19 cellular contexts compared by ENCODE assay signal in the genomic region with DNA sequence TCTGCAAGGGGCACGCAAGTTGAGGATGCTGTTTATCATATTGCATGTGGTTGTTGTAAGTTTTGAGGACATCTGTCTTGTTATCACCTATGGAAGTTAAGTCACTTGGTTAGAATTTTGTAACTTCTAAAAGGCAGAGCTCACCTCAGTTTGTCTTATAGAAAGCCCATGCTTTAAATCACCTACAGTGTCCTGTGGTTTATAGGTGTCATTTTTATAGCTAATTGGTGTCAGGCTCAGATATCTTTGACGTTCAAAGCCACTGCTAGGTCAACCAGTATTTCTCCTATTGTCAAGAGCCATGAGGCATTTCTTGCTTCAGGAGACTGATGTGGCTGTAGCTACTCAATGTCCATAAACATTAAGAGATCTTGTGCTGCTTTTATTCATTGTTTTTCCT. TPM values are rescaled to one million over a fixed set of nuclear protein-coding genes. Genes with fewer than 3 reads are reported as not detected.
DNase-seq lines count a peak whose midpoint lies in the region; ATAC-seq and TF ChIP-seq lines count a peak whose summit lies in the region.
"Had no signal": no experiment of that assay in that cellular context is flagged by ENCODE, and none has a peak within 500 bp of the region (broad histone marks: within the 10 kb centered on the region; RNA-seq: fewer than 3 reads in every experiment).

No MANE protein-coding gene starts in this region.

- peaks cover 71% of the 10 kb centered on the region for H3K36me3 Mint-ChIP-seq in nephron (ENCODE audit: low read depth)

- POLR2A ChIA-PET in HEK293T (lab: Yijun Ruan, JAX) = interaction anchor here (1.3 kb wide), 1 partner anchor 14 kb away, joined by 3 read pairs; no protein-coding TSS in a partner anchor

- no peak overlapping the region for H3K4me3 Mint-ChIP-seq in nephron
- H3K4me3 Mint-ChIP-seq: CD8-positive, alpha-beta memory T cell had no signal

- DNase-seq in HEK293T (ENCODE audit: extremely low spot score) = no peak
- DNase-seq in ascending aorta (ENCODE audit: low spot score in 2 of 2) = no peak
- DNase-seq in tibial artery = no peak
- DNase-seq in HUDEP-2 (lab: John Stamatoyannopoulos, UW; ENCODE audit: unreplicated experiment in 76 of 76) = no peak
- no peak for DNase-seq in DMS114 treated with DMSO at 0.1 percent for 48 hours (lab: John Stamatoyannopoulos, UW; ENCODE audit: unreplicated experiment)
- DNase-seq: CD8-positive, alpha-beta memory T cell; DMS79 treated with DMSO at 0.1 percent for 48 hours; NCI-H1105; NCI-H1694; NCI-H226; NCI-H524; NCI-H82; OCI-M1; SHP77 treated with DMSO at 0.1 percent for 48 hours; SK-N-SH had no signal

- H3K27ac ChIP-seq in ascending aorta (peak overlapping the region; percentile 72 to 77), tibial artery (peak overlapping the region; percentile 60 to 70)
- H3K27ac ChIP-seq: BLaER1 treated with 17β-estradiol and CSF1 and Interleukin-3, amounts not matched to agents 10 nM and 100 nM had no signal

- CTCF ChIA-PET in HEK293T (lab: Yijun Ruan, JAX) = no interaction called here

- H3K4me1 ChIP-seq in ascending aorta (peaks cover 12 to 51% of the 10 kb centered on the region in 2 donors), tibial artery (peaks cover 0 to 53% (median 39%) of the 10 kb centered on the region in 4 donors)

- ATAC-seq in HG03280 (IDR thresholded peaks at IDR 0.05; ENCODE audit: unreplicated experiment) = no peak
- ATAC-seq: K562 had no signal

- H3K27me3 Mint-ChIP-seq in nephron (ENCODE audit: low read depth) = no peaks in the 10 kb centered on the region

- H3K9me3 ChIP-seq in ascending aorta (no peaks in the 10 kb centered on the region), tibial artery (no peaks in the 10 kb centered on the region)
- H3K9me3 ChIP-seq: BLaER1 treated with 17β-estradiol and CSF1 and Interleukin-3, amounts not matched to agents 10 nM and 100 nM; SK-N-SH had no signal

- intact Hi-C loops in ascending aorta (cut with DNase I) (no loop called here), tibial artery (cut with DNase I; ENCODE audit: low total_unique reads) (no loop called here)

- no peaks in the 10 kb centered on the region for H3K9me3 Mint-ChIP-seq in nephron
- H3K9me3 Mint-ChIP-seq: CD8-positive, alpha-beta memory T cell had no signal

- H3K4me3 ChIP-seq in ascending aorta (peak overlapping the region in 1 of 2 donors; percentile 9), tibial artery (no peak overlapping the region)
- H3K4me3 ChIP-seq: BLaER1 treated with 17β-estradiol and CSF1 and Interleukin-3, amounts not matched to agents 10 nM and 100 nM; K562 had no signal

- H3K27me3 ChIP-seq in ascending aorta (no peaks in the 10 kb centered on the region), tibial artery (no peaks in the 10 kb centered on the region)

- TF ChIP-seq CTCF in ascending aorta (IDR thresholded peaks at IDR 0.05) = no peak
- TF ChIP-seq CTCF in nephron (IDR thresholded peaks at IDR 0.05; ENCODE audit: unreplicated experiment in 3 of 3) = no peak
- no peak for TF ChIP-seq CTCF in tibial artery (IDR thresholded peaks at IDR 0.05)

- peaks cover 31% of the 10 kb centered on the region for H3K4me1 Mint-ChIP-seq in nephron

- H3K27ac Mint-ChIP-seq in nephron = peak overlapping the region; percentile 13 to 52 (median 41)
- H3K27ac Mint-ChIP-seq: CD8-positive, alpha-beta memory T cell had no signal

- H3K36me3 ChIP-seq in ascending aorta = peaks cover 11 to 13% of the 10 kb centered on the region in 2 donors
- peaks cover 5 to 24% (median 15%) of the 10 kb centered on the region in 3 donors for H3K36me3 ChIP-seq in tibial artery
- H3K36me3 ChIP-seq: BLaER1 treated with 17β-estradiol and CSF1 and Interleukin-3, amounts not matched to agents 10 nM and 100 nM had no signal

TF ChIP-seq in HEK293T, 16 proteins besides CTCF, POLR2A, EP300 and RAD21:
- no peak for TF ChIP-seq HDGF (IDR thresholded peaks at IDR 0.05; ENCODE audit: borderline replicate concordance)
- TF ChIP-seq, protein P1, sequence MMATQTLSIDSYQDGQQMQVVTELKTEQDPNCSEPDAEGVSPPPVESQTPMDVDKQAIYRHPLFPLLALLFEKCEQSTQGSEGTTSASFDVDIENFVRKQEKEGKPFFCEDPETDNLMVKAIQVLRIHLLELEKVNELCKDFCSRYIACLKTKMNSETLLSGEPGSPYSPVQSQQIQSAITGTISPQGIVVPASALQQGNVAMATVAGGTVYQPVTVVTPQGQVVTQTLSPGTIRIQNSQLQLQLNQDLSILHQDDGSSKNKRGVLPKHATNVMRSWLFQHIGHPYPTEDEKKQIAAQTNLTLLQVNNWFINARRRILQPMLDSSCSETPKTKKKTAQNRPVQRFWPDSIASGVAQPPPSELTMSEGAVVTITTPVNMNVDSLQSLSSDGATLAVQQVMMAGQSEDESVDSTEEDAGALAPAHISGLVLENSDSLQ (IDR thresholded peaks at IDR 0.05) = peak; percentile 64

RNA-seq across cellular contexts. Expression of a gene that starts 16.8 kb away (rescaled TPM):
- 161 TPM for total RNA-seq in ascending aorta
